In the genomic region with DNA sequence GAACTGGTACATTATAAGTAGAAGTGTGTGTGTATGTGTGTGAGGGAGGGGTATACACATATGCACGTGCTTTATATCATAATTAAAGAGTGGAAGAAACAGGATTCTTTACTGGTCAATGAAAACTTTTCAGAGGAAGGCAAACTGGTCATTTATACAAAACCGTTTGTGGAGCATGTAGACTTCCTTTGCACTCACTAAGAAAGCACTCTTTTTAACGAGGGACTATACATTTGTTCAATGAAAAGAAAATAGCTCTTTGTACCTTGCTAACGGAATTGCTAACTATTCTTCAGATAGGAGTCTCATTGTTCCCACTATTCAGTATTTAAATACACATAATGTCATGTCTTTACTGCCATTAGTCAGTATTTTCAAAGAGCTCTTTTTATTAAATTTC, we compare ENCODE assay signal across 1 cellular context.
TF ChIP-seq lines count a peak whose summit lies in the region.

No MANE protein-coding gene starts in this region.

TF ChIP-seq in IMR-90, 13 proteins besides CTCF, POLR2A, EP300 and RAD21:
- TF ChIP-seq CEBPB (IDR thresholded peaks at IDR 0.05; ENCODE audit: low read depth, low read length) (0 out of 2 replicates have a peak, but pooled peaks have one; percentile 24), RCOR1 (IDR thresholded peaks at IDR 0.05; ENCODE audit: insufficient replicate concordance, low read length) (no peak), MXI1 (IDR thresholded peaks at IDR 0.05; ENCODE audit: borderline replicate concordance, low read depth, low read length) (no peak), FOS (IDR thresholded peaks at IDR 0.05; ENCODE audit: low read depth, low read length) (no peak), CHD1 (IDR thresholded peaks at IDR 0.05; ENCODE audit: low read depth, low read length) (no peak)
- TF ChIP-seq, protein P1, sequence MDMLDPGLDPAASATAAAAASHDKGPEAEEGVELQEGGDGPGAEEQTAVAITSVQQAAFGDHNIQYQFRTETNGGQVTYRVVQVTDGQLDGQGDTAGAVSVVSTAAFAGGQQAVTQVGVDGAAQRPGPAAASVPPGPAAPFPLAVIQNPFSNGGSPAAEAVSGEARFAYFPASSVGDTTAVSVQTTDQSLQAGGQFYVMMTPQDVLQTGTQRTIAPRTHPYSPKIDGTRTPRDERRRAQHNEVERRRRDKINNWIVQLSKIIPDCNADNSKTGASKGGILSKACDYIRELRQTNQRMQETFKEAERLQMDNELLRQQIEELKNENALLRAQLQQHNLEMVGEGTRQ (IDR thresholded peaks at IDR 0.05; ENCODE audit: low read depth, low read length): no peak
